In the genomic region with DNA sequence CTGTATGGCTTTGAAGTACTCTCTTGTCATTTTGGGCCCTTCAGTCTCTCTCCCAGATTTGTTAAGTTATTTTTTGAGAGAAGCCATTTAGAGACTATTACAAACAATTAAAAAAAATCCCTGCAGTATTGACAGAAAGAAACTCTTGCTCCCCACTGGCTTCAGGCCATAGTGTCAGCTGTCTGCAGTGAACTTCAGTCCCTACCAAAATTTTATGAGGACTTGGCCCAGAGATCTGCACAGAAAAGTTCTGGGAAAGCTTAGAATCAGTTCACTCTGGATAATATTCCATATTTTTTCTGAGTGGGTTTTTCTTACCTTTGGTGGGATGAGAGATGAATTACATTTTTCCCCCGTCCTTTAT, we compare ENCODE assay signal across 20 cellular contexts. TPM values are rescaled to one million over a fixed set of nuclear protein-coding genes. Genes with fewer than 3 reads are reported as not detected.
DNase-seq lines count a peak whose midpoint lies in the region; ATAC-seq and TF ChIP-seq lines count a peak whose summit lies in the region.
"Had no signal": no experiment of that assay in that cellular context is flagged by ENCODE, and none has a peak within 500 bp of the region (broad histone marks: within the 10 kb centered on the region; RNA-seq: fewer than 3 reads in every experiment).

No MANE protein-coding gene starts in this region.

- H3K79me2 ChIP-seq in KMS-11 (ENCODE audit: insufficient read depth, low read depth) = no peaks in the 10 kb centered on the region

- peaks cover 3% of the 10 kb centered on the region for H3K36me3 Mint-ChIP-seq in activated naive CD8-positive, alpha-beta T cell treated with anti-CD3 and anti-CD28 coated beads, Interleukin-2, amount 50 U/mL, for 24 hours (ENCODE audit: low read depth)
- no peaks in the 10 kb centered on the region for H3K36me3 Mint-ChIP-seq in natural killer cell treated with Interleukin-12 subunit alpha and Interleukin-12 subunit beta and Interleukin-15 and Interleukin-18, amount 100 ng/mL, for 72 hours

- no peak for ATAC-seq in activated naive CD8-positive, alpha-beta T cell treated with anti-CD3 and anti-CD28 coated beads, Interleukin-2, amount 50 U/mL, for 24 hours
- no peak for ATAC-seq in natural killer cell treated with Interleukin-12 subunit alpha and Interleukin-12 subunit beta and Interleukin-15 and Interleukin-18, amount 100 ng/mL, for 72 hours
- no peak for ATAC-seq in HG03354 (IDR thresholded peaks at IDR 0.05; ENCODE audit: poor library complexity, severe bottlenecking, unreplicated experiment)
- ATAC-seq: esophagus mucosa had no signal

- H3K36me3 ChIP-seq in BLaER1 (no peaks in the 10 kb centered on the region), KMS-11 (ENCODE audit: insufficient read depth) (no peaks in the 10 kb centered on the region)
- H3K36me3 ChIP-seq: BE2C had no signal

- H3K27me3 Mint-ChIP-seq in activated naive CD8-positive, alpha-beta T cell treated with anti-CD3 and anti-CD28 coated beads, Interleukin-2, amount 50 U/mL, for 24 hours = no peaks in the 10 kb centered on the region
- no peaks in the 10 kb centered on the region for H3K27me3 Mint-ChIP-seq in natural killer cell treated with Interleukin-12 subunit alpha and Interleukin-12 subunit beta and Interleukin-15 and Interleukin-18, amount 100 ng/mL, for 72 hours
- H3K27me3 Mint-ChIP-seq: IgD-negative memory B cell; stimulated activated naive B cell treated with anti-CD40 and anti-IgM and Interleukin-4, amounts not matched to agents 10 μg/mL and 1 μg/mL and 100 μg/mL, for 72 hours had no signal

- H4K20me1 ChIP-seq in BLaER1 (no peaks in the 10 kb centered on the region), KMS-11 (ENCODE audit: insufficient read depth) (no peaks in the 10 kb centered on the region)

- peaks cover 26% of the 10 kb centered on the region for H3K4me1 ChIP-seq in BLaER1
- peaks cover 38% of the 10 kb centered on the region for H3K4me1 ChIP-seq in KMS-11 (ENCODE audit: low read depth, poor library complexity, severe bottlenecking)
- H3K4me1 ChIP-seq: BE2C had no signal

- DNase-seq in activated naive CD8-positive, alpha-beta T cell treated with anti-CD3 and anti-CD28 coated beads, Interleukin-2, amount 50 U/mL, for 24 hours = no peak
- no peak for DNase-seq in natural killer cell treated with Interleukin-12 subunit alpha and Interleukin-12 subunit beta and Interleukin-15 and Interleukin-18, amount 100 ng/mL, for 72 hours (ENCODE audit: low spot score)
- DNase-seq in NCI-H2029 (lab: John Stamatoyannopoulos, UW) (no peak), NCI-H1417 (lab: John Stamatoyannopoulos, UW) (no peak)
- DNase-seq: activated T-cell treated with anti-CD3 and anti-CD28 coated beads, Interleukin-2, amount 50 U/mL, for 48 hours; BE2C; DMS153; glutamatergic neuron; mesendoderm; NCI-H1092 treated with DMSO at 0.1 percent for 48 hours; NK-92 treated with Interleukin-12 subunit alpha and Interleukin-12 subunit beta, amount 100 ng/mL, for 24 hours; nucleus accumbens; stimulated activated naive B cell treated with anti-CD40 and anti-IgM and Interleukin-4, amounts not matched to agents 10 μg/mL and 1 μg/mL and 100 μg/mL, for 72 hours had no signal

- H3K9me3 ChIP-seq in BLaER1 = no peaks in the 10 kb centered on the region
- H3K9me3 ChIP-seq: BE2C had no signal

- H3K27ac Mint-ChIP-seq in activated naive CD8-positive, alpha-beta T cell treated with anti-CD3 and anti-CD28 coated beads, Interleukin-2, amount 50 U/mL, for 24 hours = peak overlapping the region; percentile 34
- peak overlapping the region; percentile 73 to 90 for H3K27ac Mint-ChIP-seq in natural killer cell treated with Interleukin-12 subunit alpha and Interleukin-12 subunit beta and Interleukin-15 and Interleukin-18, amount 100 ng/mL, for 72 hours

- no peaks in the 10 kb centered on the region for H3K9me3 Mint-ChIP-seq in activated naive CD8-positive, alpha-beta T cell treated with anti-CD3 and anti-CD28 coated beads, Interleukin-2, amount 50 U/mL, for 24 hours
- no peaks in the 10 kb centered on the region for H3K9me3 Mint-ChIP-seq in natural killer cell treated with Interleukin-12 subunit alpha and Interleukin-12 subunit beta and Interleukin-15 and Interleukin-18, amount 100 ng/mL, for 72 hours
- H3K9me3 Mint-ChIP-seq: dendritic cell treated with granulocyte-macrophage colony-stimulating factor and Interleukin-4, amounts not matched to agents 40 ng/mL and 50 ng/mL, for 4 days; IgD-negative memory B cell; stimulated activated naive B cell treated with anti-CD40 and anti-IgM and Interleukin-4, amounts not matched to agents 10 μg/mL and 1 μg/mL and 100 μg/mL, for 72 hours had no signal

- H3K27me3 ChIP-seq in BLaER1 = no peaks in the 10 kb centered on the region
- H3K27me3 ChIP-seq in KMS-11 (ENCODE audit: insufficient read depth, low read depth) = no peaks in the 10 kb centered on the region

- H2AFZ ChIP-seq in KMS-11 (ENCODE audit: low read depth) = peak overlapping the region; percentile 60

- H3K27ac ChIP-seq in BLaER1 = no peak overlapping the region
- peak overlapping the region; percentile 44; the same call in 1 of the 2 replicates for H3K27ac ChIP-seq in KMS-11

- H3K9ac ChIP-seq in BLaER1 (no peak overlapping the region), KMS-11 (no peak overlapping the region)

- no peak overlapping the region for H3K4me3 ChIP-seq in BLaER1
- H3K4me3 ChIP-seq in KMS-11 (IDR thresholded peaks at IDR 0.05; ENCODE audit: insufficient read depth, low read depth, low read length) = no peak overlapping the region

- H3K4me3 Mint-ChIP-seq in activated naive CD8-positive, alpha-beta T cell treated with anti-CD3 and anti-CD28 coated beads, Interleukin-2, amount 50 U/mL, for 24 hours = no peak overlapping the region
- H3K4me3 Mint-ChIP-seq in natural killer cell treated with Interleukin-12 subunit alpha and Interleukin-12 subunit beta and Interleukin-15 and Interleukin-18, amount 100 ng/mL, for 72 hours = peak overlapping the region; percentile 51
- H3K4me3 Mint-ChIP-seq: dendritic cell treated with granulocyte-macrophage colony-stimulating factor and Interleukin-4, amounts not matched to agents 40 ng/mL and 50 ng/mL, for 4 days had no signal

- TF ChIP-seq CTCF in KMS-11 (conservative IDR thresholded peaks at IDR 0.05; ENCODE audit: low read depth, low read length) = no peak

- H3K4me2 ChIP-seq in BLaER1 (peak overlapping the region; percentile 8; the same call in 1 of the 2 replicates), KMS-11 (peak overlapping the region; percentile 68)

- H3K4me1 Mint-ChIP-seq in activated naive CD8-positive, alpha-beta T cell treated with anti-CD3 and anti-CD28 coated beads, Interleukin-2, amount 50 U/mL, for 24 hours = peaks cover 44% of the 10 kb centered on the region
- H3K4me1 Mint-ChIP-seq in natural killer cell treated with Interleukin-12 subunit alpha and Interleukin-12 subunit beta and Interleukin-15 and Interleukin-18, amount 100 ng/mL, for 72 hours (ENCODE audit: low read depth in 2 of 2) = peaks cover 51 to 52% of the 10 kb centered on the region in 2 donors

RNA-seq across cellular contexts. Expression of a gene that starts 30.9 kb away (rescaled TPM):
- 100 to 1,000 TPM in 1 of 2 donors, 10 to 100 TPM in 1; 84.0 to 143 TPM for total RNA-seq in natural killer cell treated with Interleukin-12 subunit alpha and Interleukin-12 subunit beta and Interleukin-15 and Interleukin-18, amount 100 ng/mL, for 72 hours

RNA-seq across cellular contexts. Expression of a gene that starts 34.5 kb away (rescaled TPM):
- 1 to 10 TPM in 1 of 2 donors, not detected in 1; 1.3 TPM for total RNA-seq in natural killer cell treated with Interleukin-12 subunit alpha and Interleukin-12 subunit beta and Interleukin-15 and Interleukin-18, amount 100 ng/mL, for 72 hours
- total RNA-seq: skeletal muscle tissue had no signal

RNA-seq across cellular contexts. Expression of a gene that starts 54.3 kb away (rescaled TPM):
- total RNA-seq in natural killer cell treated with Interleukin-12 subunit alpha and Interleukin-12 subunit beta and Interleukin-15 and Interleukin-18, amount 100 ng/mL, for 72 hours = 10 to 100 TPM; 54.0 to 82.3 TPM
